8 cellular contexts compared by ENCODE assay signal in genomic region chr17:79075433-79075805, GRCh38. TPM values are rescaled to one million over a fixed set of nuclear protein-coding genes. Genes with fewer than 3 reads are reported as not detected.
DNase-seq lines count a peak whose midpoint lies in the region; ATAC-seq and TF ChIP-seq lines count a peak whose summit lies in the region.

No MANE protein-coding gene starts in this region.

- H2AK5ac ChIP-seq in trophoblast cell (ENCODE audit: low read length), result no peak overlapping the region

- H3K4me1 Mint-ChIP-seq in activated B cell treated with CpG ODN at 0.5 μM for 24 hours, result peaks cover 16% of the 10 kb centered on the region

- no peak for TF ChIP-seq CTCF in activated B cell treated with CpG ODN at 0.5 μM for 24 hours (IDR thresholded peaks at IDR 0.05)
- no peak for TF ChIP-seq CTCF in fibroblast of villous mesenchyme (IDR thresholded peaks at IDR 0.05; ENCODE audit: insufficient read depth, low read depth, low read length)

- no peak overlapping the region for H2BK12ac ChIP-seq in trophoblast cell (ENCODE audit: low read length)

- no peaks in the 10 kb centered on the region for H3K79me2 ChIP-seq in trophoblast cell (ENCODE audit: control insufficient read depth, insufficient read depth, low read length, poor library complexity)

- H3K27me3 ChIP-seq in trophoblast cell (ENCODE audit: insufficient read depth, low read length), result no peaks in the 10 kb centered on the region

- no peak overlapping the region for H4K12ac ChIP-seq in trophoblast cell (ENCODE audit: low read depth, low read length)

- peaks cover 25% of the 10 kb centered on the region for H3K36me3 Mint-ChIP-seq in activated B cell treated with CpG ODN at 0.5 μM for 24 hours (ENCODE audit: low read depth)

- peaks cover 1% of the 10 kb centered on the region for H3K27me3 Mint-ChIP-seq in activated B cell treated with CpG ODN at 0.5 μM for 24 hours

- no peak overlapping the region for H3K4ac ChIP-seq in trophoblast cell (ENCODE audit: low read depth, low read length)

- peaks cover 4 to 5% of the 10 kb centered on the region in 2 experiments for H3K4me1 ChIP-seq in trophoblast cell (ENCODE audit: control insufficient read depth in 1 of 2, insufficient read depth in 2 of 2, low read length in 2 of 2)

- peak overlapping the region; percentile 70 for H3K4me3 ChIP-seq in fibroblast of villous mesenchyme (ENCODE audit: low read depth, low read length)
- peak overlapping the region; percentile 90 for H3K4me3 ChIP-seq in trophoblast cell (ENCODE audit: low read depth, low read length)

- H3K4me3 Mint-ChIP-seq in activated B cell treated with CpG ODN at 0.5 μM for 24 hours, result peak overlapping the region; percentile 85

- H4K8ac ChIP-seq in trophoblast cell (ENCODE audit: low read depth, low read length), result peak overlapping the region; percentile 12

- no peaks in the 10 kb centered on the region for H3K9me3 Mint-ChIP-seq in activated B cell treated with CpG ODN at 0.5 μM for 24 hours

- no peak overlapping the region for H3K27ac ChIP-seq in trophoblast cell (ENCODE audit: low read depth, low read length)

- H3K14ac ChIP-seq in trophoblast cell (ENCODE audit: low read length), result peak overlapping the region; percentile 0

- H3K23ac ChIP-seq in trophoblast cell (ENCODE audit: low read length), result no peak overlapping the region

- POLR2A ChIA-PET in activated B cell treated with CpG ODN at 0.5 μM for 24 hours (lab: Charles Lee), result no interaction called here

- CTCF ChIA-PET in activated B cell treated with CpG ODN at 0.5 μM for 24 hours (lab: Charles Lee), result no interaction called here

- WGBS in trophoblast cell (ENCODE audit: extremely low coverage, insufficient coverage, insufficient read length), result no CpG with 5 or more reads among the region's 7 CpGs

- H3K27ac Mint-ChIP-seq in activated B cell treated with CpG ODN at 0.5 μM for 24 hours, result peak overlapping the region; percentile 69

- H3K9ac ChIP-seq in trophoblast cell (ENCODE audit: low read length), result no peak overlapping the region

- peaks cover 6% of the 10 kb centered on the region in 2 experiments for H3K36me3 ChIP-seq in trophoblast cell (ENCODE audit: control insufficient read depth in 1 of 2, insufficient read depth in 2 of 2, low read length in 2 of 2)

- no peak overlapping the region for H2BK5ac ChIP-seq in trophoblast cell (ENCODE audit: low read depth, low read length, poor library complexity)

- no peak for DNase-seq in activated B cell treated with CpG ODN at 0.5 μM for 24 hours
- peak; percentile 12 for DNase-seq in fibroblast of villous mesenchyme (ENCODE audit: low read depth)
- DNase-seq in trophoblast cell, result no peak
- no peak for DNase-seq in NCI-H187 (lab: John Stamatoyannopoulos, UW)
- DNase-seq in HuH-7 (ENCODE audit: low spot score), result no peak
- no peak for DNase-seq in H4 (ENCODE audit: low spot score)

- H4K91ac ChIP-seq in trophoblast cell (ENCODE audit: low read depth, low read length), result no peak overlapping the region

- H3K9me3 ChIP-seq in trophoblast cell (ENCODE audit: insufficient read depth, low read depth, low read length), result no peaks in the 10 kb centered on the region

- H3K18ac ChIP-seq in trophoblast cell (ENCODE audit: low read length), result no peak overlapping the region

- intact Hi-C loops in activated B cell treated with CpG ODN at 0.5 μM for 24 hours (cut with micrococcal nuclease), result no loop called here

- H3K79me1 ChIP-seq in trophoblast cell (ENCODE audit: low read length), result peaks cover 7% of the 10 kb centered on the region

- H3K4me2 ChIP-seq in trophoblast cell (ENCODE audit: low read length), result peak overlapping the region; percentile 76

- ATAC-seq in GM18867 (IDR thresholded peaks at IDR 0.05; ENCODE audit: unreplicated experiment) (peak; percentile 19), HG02943 (IDR thresholded peaks at IDR 0.05; ENCODE audit: low read depth, unreplicated experiment) (peak; percentile 15), activated B cell treated with CpG ODN at 0.5 μM for 24 hours (ENCODE audit: low read depth) (no peak)

- no peak overlapping the region for H2BK120ac ChIP-seq in trophoblast cell (ENCODE audit: insufficient read depth, low read length, poor library complexity)

- peak overlapping the region; percentile 7 for H2AFZ ChIP-seq in trophoblast cell (ENCODE audit: insufficient read depth, low read length, poor library complexity)

RNA-seq across cellular contexts. Expression of gene ENGASE, which starts 0.8 kb away (rescaled TPM):
- total RNA-seq in activated B cell treated with CpG ODN at 0.5 μM for 24 hours, result 55.0 and 60.1 TPM in 2 replicates
- total RNA-seq in fibroblast of villous mesenchyme, result 9.0 and 11.2 TPM in 2 replicates
- 18.7 and 18.8 TPM in 2 replicates for polyA plus RNA-seq in trophoblast cell (2013)
- total RNA-seq in H4 (2014; rRNA removed; shearing (Covaris generic)), result 4.3 and 6.9 TPM in 2 replicates

RNA-seq across cellular contexts. Expression of gene C1QTNF1, which starts 51.5 kb away (rescaled TPM):
- not detected in 2 replicates for total RNA-seq in activated B cell treated with CpG ODN at 0.5 μM for 24 hours
- 28.3 and 63.5 TPM in 2 replicates for total RNA-seq in fibroblast of villous mesenchyme
- polyA plus RNA-seq in trophoblast cell (2013), result 11.5 and 12.7 TPM in 2 replicates
- 0.56 and 2.6 TPM in 2 replicates for total RNA-seq in H4 (2014; rRNA removed; shearing (Covaris generic))
